Comparison of ENCODE assay signal across 16 cellular contexts in the genomic region with DNA sequence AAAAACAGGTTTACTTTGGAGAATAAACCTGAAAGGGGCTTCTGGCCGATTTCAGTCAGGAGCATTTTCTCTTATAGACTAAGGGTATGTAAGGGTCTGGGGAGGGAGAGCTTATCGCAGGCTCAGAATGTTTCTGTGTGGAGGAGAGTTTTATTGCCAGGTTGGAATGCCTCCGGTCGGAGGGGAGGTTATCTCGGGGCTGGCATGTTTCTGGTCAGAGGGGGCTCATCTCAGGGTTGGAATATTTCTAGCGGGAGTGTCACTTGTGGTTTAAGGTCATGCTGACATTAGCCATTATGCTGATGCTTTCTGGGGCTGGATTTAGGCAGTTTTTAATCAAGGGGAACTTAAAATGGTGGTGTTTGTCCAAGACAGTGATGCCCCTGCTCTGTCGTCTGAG.
A peak's percentile ranks its signal among the peaks of the same experiment; 100 is the strongest.
DNase-seq lines count a peak whose midpoint lies in the region; ATAC-seq, FAIRE-seq and TF ChIP-seq lines count a peak whose summit lies in the region.
"Had no signal": no experiment of that assay in that cellular context is flagged by ENCODE, and none has a peak within 500 bp of the region (broad histone marks: within the 10 kb centered on the region; RNA-seq: fewer than 3 reads in every experiment).

No MANE protein-coding gene starts in this region.

- BruUV-seq in K562 (replicated peaks; lab: Mats Ljungman, UMichigan), result no TSS peak

- no peak for FAIRE-seq in K562 (lab: Jason Lieb, UNC)
- peak; percentile 46 for FAIRE-seq in urothelium cell line (lab: Jason Lieb, UNC)

- TF ChIP-seq POLR2A in K562 (conservative IDR thresholded peaks at IDR 0.05), result no peak

- 1% methylated on average over 7 of the region's 7 CpGs for WGBS in K562 (ENCODE audit: insufficient coverage, low coverage, missing lambda C conversion rate)

- CTCF ChIA-PET in K562 (lab: Yijun Ruan, JAX; ENCODE audit: low intra/inter-chr PET ratio), result no interaction called here

- TF ChIP-seq CTCF in K562 (IDR thresholded peaks at IDR 0.05 in 2 of 3, conservative IDR thresholded peaks at IDR 0.05 in 1 of 3; ENCODE audit: insufficient read depth in 2 of 3, low read depth in 1 of 3, low read length in 3 of 3), result no peak

- no peaks in the 10 kb centered on the region for H3K9me3 ChIP-seq in K562 (replicated peaks; ENCODE audit: control insufficient read depth, insufficient read depth, low read depth, low read length)
- H3K9me3 ChIP-seq: HAP-1 had no signal

- ATAC-seq in K562 (no peak), HG02759 (IDR thresholded peaks at IDR 0.05; ENCODE audit: unreplicated experiment) (no peak), GM18517 (IDR thresholded peaks at IDR 0.05; ENCODE audit: unreplicated experiment) (no peak)
- ATAC-seq: Panc1 had no signal

- H3K9ac ChIP-seq in K562 (ENCODE audit: insufficient read depth in 1 of 2, low read depth in 2 of 2, low read length in 2 of 2), result no peak overlapping the region

- no peak for TF ChIP-seq RAD21 in K562 (CRISPR knock-in tag; conservative IDR thresholded peaks at IDR 0.05 in 1 of 2, IDR thresholded peaks at IDR 0.05 in 1 of 2)

- no peak overlapping the region for H3K27ac ChIP-seq in K562 (ENCODE audit: extremely low read depth, low read depth, low read length)

- intact Hi-C loops in K562 (cut with micrococcal nuclease), result no loop called here

- H3K4me3 ChIP-seq in K562, result no peak overlapping the region
- H3K4me3 ChIP-seq: HAP-1 had no signal

- DNase-seq in M059J (ENCODE audit: low read depth) (peak; percentile 15), K562 (ENCODE audit: extremely low read depth in 1 of 4, low spot score in 3 of 4) (peak in 1 of 4 experiments; percentile 32), myocyte (ENCODE audit: low read depth) (peak; percentile 24), urothelium cell line (ENCODE audit: low spot score) (no peak), globus pallidus (ENCODE audit: low spot score) (no peak)
- DNase-seq: Calu3; CD4-positive, alpha-beta T cell; KG1; NCI-H1092; NCI-H2081 treated with DMSO at 0.1 percent for 48 hours; NCI-H524; Right ventricle myocardium superior had no signal

- H3K4me1 ChIP-seq in K562 (replicated peaks in 1 of 2; ENCODE audit: control insufficient read depth in 2 of 2, insufficient read depth in 2 of 2, low read length in 2 of 2), result peaks cover 0 to 3% of the 10 kb centered on the region in 2 experiments; a peak in 2 of 5 replicates
- H3K4me1 ChIP-seq: HAP-1 had no signal

- no peaks in the 10 kb centered on the region for H3K79me2 ChIP-seq in K562 (ENCODE audit: control insufficient read depth, insufficient read depth, low read length)

- H4K20me1 ChIP-seq in K562 (replicated peaks; ENCODE audit: control insufficient read depth, insufficient read depth, low read length), result no peaks in the 10 kb centered on the region

- no peak overlapping the region for H3K4me2 ChIP-seq in K562 (ENCODE audit: insufficient read depth, low read length)

- 0 out of 2 replicates have a peak, but pooled peaks have one; percentile 4 for TF ChIP-seq EP300 in K562 (IDR thresholded peaks at IDR 0.05; ENCODE audit: low read length)

- no peaks in the 10 kb centered on the region for H3K27me3 ChIP-seq in K562 (ENCODE audit: control insufficient read depth in 2 of 2, insufficient read depth in 2 of 2, low read length in 2 of 2)

- POLR2A ChIA-PET in K562 (lab: Yijun Ruan, JAX), result no interaction called here

- H3K36me3 ChIP-seq in K562 (ENCODE audit: control insufficient read depth, insufficient read depth, low read length), result no peaks in the 10 kb centered on the region
- H3K36me3 ChIP-seq: HAP-1 had no signal

- no peak overlapping the region for H2AFZ ChIP-seq in K562 (ENCODE audit: low read depth, low read length)

- no peaks in the 10 kb centered on the region for H3K9me1 ChIP-seq in K562 (ENCODE audit: control insufficient read depth, insufficient read depth, low read length)

- in situ Hi-C loops in K562 (cut with MboI), result no loop called here

TF ChIP-seq in K562, 482 proteins besides CTCF, POLR2A, EP300 and RAD21:
- TF ChIP-seq KDM1A (IDR thresholded peaks at IDR 0.05) (peak in 1 of 2 experiments; percentile 32; a peak in 1 of 4 replicates), TRIM28 (IDR thresholded peaks at IDR 0.05) (no peak), CBFA2T2 (conservative IDR thresholded peaks at IDR 0.05) (peak; percentile 35), ESRRB (CRISPR knock-in tag; IDR thresholded peaks at IDR 0.05; ENCODE audit: borderline replicate concordance) (no peak), ARID1B (IDR thresholded peaks at IDR 0.05) (peak; percentile 28; the same call in 1 of the 2 replicates), CREB1 (IDR thresholded peaks at IDR 0.05) (no peak), CREB1 (CRISPR knock-in tag; IDR thresholded peaks at IDR 0.05) (no peak), SMARCB1 (IDR thresholded peaks at IDR 0.05; ENCODE audit: insufficient read length, low read depth) (no peak), NCOR1 (IDR thresholded peaks at IDR 0.05) (0 out of 2 replicates have a peak, but pooled peaks have one; percentile 10), CBFA2T3 (IDR thresholded peaks at IDR 0.05) (peak; percentile 67)
- TF ChIP-seq, protein P1, sequence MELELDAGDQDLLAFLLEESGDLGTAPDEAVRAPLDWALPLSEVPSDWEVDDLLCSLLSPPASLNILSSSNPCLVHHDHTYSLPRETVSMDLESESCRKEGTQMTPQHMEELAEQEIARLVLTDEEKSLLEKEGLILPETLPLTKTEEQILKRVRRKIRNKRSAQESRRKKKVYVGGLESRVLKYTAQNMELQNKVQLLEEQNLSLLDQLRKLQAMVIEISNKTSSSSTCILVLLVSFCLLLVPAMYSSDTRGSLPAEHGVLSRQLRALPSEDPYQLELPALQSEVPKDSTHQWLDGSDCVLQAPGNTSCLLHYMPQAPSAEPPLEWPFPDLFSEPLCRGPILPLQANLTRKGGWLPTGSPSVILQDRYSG (tag; conservative IDR thresholded peaks at IDR 0.05; ENCODE audit: low read depth), result no peak
- TF ChIP-seq, protein P2, sequence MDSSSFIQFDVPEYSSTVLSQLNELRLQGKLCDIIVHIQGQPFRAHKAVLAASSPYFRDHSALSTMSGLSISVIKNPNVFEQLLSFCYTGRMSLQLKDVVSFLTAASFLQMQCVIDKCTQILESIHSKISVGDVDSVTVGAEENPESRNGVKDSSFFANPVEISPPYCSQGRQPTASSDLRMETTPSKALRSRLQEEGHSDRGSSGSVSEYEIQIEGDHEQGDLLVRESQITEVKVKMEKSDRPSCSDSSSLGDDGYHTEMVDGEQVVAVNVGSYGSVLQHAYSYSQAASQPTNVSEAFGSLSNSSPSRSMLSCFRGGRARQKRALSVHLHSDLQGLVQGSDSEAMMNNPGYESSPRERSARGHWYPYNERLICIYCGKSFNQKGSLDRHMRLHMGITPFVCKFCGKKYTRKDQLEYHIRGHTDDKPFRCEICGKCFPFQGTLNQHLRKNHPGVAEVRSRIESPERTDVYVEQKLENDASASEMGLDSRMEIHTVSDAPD (CRISPR knock-in tag; IDR thresholded peaks at IDR 0.05), result no peak
- TF ChIP-seq, protein P3, sequence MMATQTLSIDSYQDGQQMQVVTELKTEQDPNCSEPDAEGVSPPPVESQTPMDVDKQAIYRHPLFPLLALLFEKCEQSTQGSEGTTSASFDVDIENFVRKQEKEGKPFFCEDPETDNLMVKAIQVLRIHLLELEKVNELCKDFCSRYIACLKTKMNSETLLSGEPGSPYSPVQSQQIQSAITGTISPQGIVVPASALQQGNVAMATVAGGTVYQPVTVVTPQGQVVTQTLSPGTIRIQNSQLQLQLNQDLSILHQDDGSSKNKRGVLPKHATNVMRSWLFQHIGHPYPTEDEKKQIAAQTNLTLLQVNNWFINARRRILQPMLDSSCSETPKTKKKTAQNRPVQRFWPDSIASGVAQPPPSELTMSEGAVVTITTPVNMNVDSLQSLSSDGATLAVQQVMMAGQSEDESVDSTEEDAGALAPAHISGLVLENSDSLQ (IDR thresholded peaks at IDR 0.05), result no peak

Comparison
In these comparisons a context has a peak if more than half of its experiments do, and no peak if none do; other contexts are left out.
1. DNase-seq: peak in M059J (single experiment) and myocyte (single experiment); none in urothelium cell line (single experiment) and globus pallidus (single experiment).